18 cellular contexts compared by ENCODE assay signal in genomic region chr6:116218866-116219265, GRCh38.
"Had no signal": no experiment of that assay in that cellular context is flagged by ENCODE, and none has a peak within 500 bp of the region (broad histone marks: within the 10 kb centered on the region; RNA-seq: fewer than 3 reads in every experiment).

No MANE protein-coding gene starts in this region.

- H3K4me1 ChIP-seq: esophagus muscularis mucosa, gastroesophageal sphincter, uterus had no signal

- H3K27me3 ChIP-seq: esophagus muscularis mucosa, gastroesophageal sphincter, thyroid gland, upper lobe of left lung, uterus had no signal

- H3K36me3 ChIP-seq: thyroid gland, uterus had no signal

- H3K27me3 Mint-ChIP-seq: dendritic cell treated with granulocyte-macrophage colony-stimulating factor and Interleukin-4, amounts not matched to agents 40 ng/mL and 50 ng/mL, for 4 days; effector memory CD8-positive, alpha-beta T cell; naive thymus-derived CD4-positive, alpha-beta T cell had no signal

- H3K4me3 Mint-ChIP-seq: dendritic cell treated with granulocyte-macrophage colony-stimulating factor and Interleukin-4, amounts not matched to agents 40 ng/mL and 50 ng/mL, for 4 days; effector memory CD8-positive, alpha-beta T cell; immature natural killer cell; naive thymus-derived CD4-positive, alpha-beta T cell; nephron progenitor cell had no signal

- H3K27ac Mint-ChIP-seq: dendritic cell treated with granulocyte-macrophage colony-stimulating factor and Interleukin-4, amounts not matched to agents 40 ng/mL and 50 ng/mL, for 4 days; effector memory CD8-positive, alpha-beta T cell; naive thymus-derived CD4-positive, alpha-beta T cell had no signal

- H3K9me3 ChIP-seq: esophagus muscularis mucosa, gastroesophageal sphincter, psoas muscle, thyroid gland, upper lobe of left lung, uterus had no signal

- H3K4me3 ChIP-seq: esophagus muscularis mucosa, gastroesophageal sphincter, lung, psoas muscle, thyroid gland, upper lobe of left lung, uterus had no signal

- ATAC-seq: effector memory CD8-positive, alpha-beta T cell; gastroesophageal sphincter; left cardiac atrium; left ventricle myocardium superior; naive thymus-derived CD4-positive, alpha-beta T cell had no signal

- H3K4me1 Mint-ChIP-seq: immature natural killer cell had no signal

- H3K27ac ChIP-seq: epithelial cell of prostate, esophagus muscularis mucosa, gastroesophageal sphincter, psoas muscle, thyroid gland, upper lobe of left lung, uterus had no signal

- H3K9me3 Mint-ChIP-seq: dendritic cell treated with granulocyte-macrophage colony-stimulating factor and Interleukin-4, amounts not matched to agents 40 ng/mL and 50 ng/mL, for 4 days; effector memory CD8-positive, alpha-beta T cell; immature natural killer cell; naive thymus-derived CD4-positive, alpha-beta T cell; nephron progenitor cell had no signal

- DNase-seq: effector memory CD8-positive, alpha-beta T cell; left cardiac atrium; left ventricle myocardium superior; mesendoderm; nephron progenitor cell; psoas muscle; stimulated activated CD4-positive, alpha-beta T cell treated with anti-CD3 and anti-CD28 coated beads, Interleukin-2, amount 100 ng/mL, for 24 hours; stimulated activated naive CD4-positive, alpha-beta T cell treated with Interleukin-2 at 50 U/mL for 16 hours; thyroid gland; upper lobe of left lung; uterus had no signal
